21 cellular contexts compared by ENCODE assay signal in the genomic region with DNA sequence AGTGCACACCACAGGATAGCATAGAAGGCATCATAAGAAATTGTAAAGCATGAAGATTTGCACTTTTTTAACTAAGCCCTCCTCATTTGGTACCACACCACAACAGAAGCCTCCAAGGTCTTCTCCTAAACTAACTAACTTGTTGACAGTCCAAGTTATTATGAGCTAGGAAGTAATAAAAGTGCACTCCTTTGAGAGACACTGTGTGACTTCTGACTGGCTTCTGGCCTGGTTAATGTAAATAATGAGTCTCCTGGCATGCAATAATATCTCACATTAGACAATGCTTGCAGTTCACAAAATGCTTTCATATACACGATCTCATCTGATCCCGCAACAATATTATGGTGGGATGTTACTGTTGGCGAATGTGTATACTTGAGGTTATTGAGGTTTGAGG.
DNase-seq lines count a peak whose midpoint lies in the region; ATAC-seq and TF ChIP-seq lines count a peak whose summit lies in the region.
"Had no signal": no experiment of that assay in that cellular context is flagged by ENCODE, and none has a peak within 500 bp of the region (broad histone marks: within the 10 kb centered on the region; RNA-seq: fewer than 3 reads in every experiment).

No MANE protein-coding gene starts in this region.

- WGBS in prostate gland = 48% methylated on average over 3 of the region's 3 CpGs

- H3K36me3 Mint-ChIP-seq in MCF 10A (ENCODE audit: insufficient read depth, unreplicated experiment) = no peaks in the 10 kb centered on the region
- H3K36me3 Mint-ChIP-seq: CD4-positive, CD25-positive, alpha-beta regulatory T cell; CD8-positive, alpha-beta memory T cell had no signal

- no peaks in the 10 kb centered on the region for H3K36me3 ChIP-seq in breast epithelium
- no peaks in the 10 kb centered on the region for H3K36me3 ChIP-seq in prostate gland
- no peaks in the 10 kb centered on the region for H3K36me3 ChIP-seq in left lung
- H3K36me3 ChIP-seq: BLaER1 treated with 17β-estradiol and CSF1 and Interleukin-3, amounts not matched to agents 10 nM and 100 nM had no signal

- H3K27ac ChIP-seq in breast epithelium (no peak overlapping the region), epithelial cell of prostate (peak overlapping the region; percentile 61), prostate gland (peak overlapping the region in 1 of 2 donors; percentile 66), left lung (no peak overlapping the region)
- H3K27ac ChIP-seq: BLaER1 treated with 17β-estradiol and CSF1 and Interleukin-3, amounts not matched to agents 10 nM and 100 nM; HL-60 had no signal

- intact Hi-C loops in MCF 10A (cut with micrococcal nuclease) (no loop called here), breast epithelium (cut with DNase I; ENCODE audit: low total_unique reads) (loop anchor here (5.0 kb wide), 1 partner anchor 240 kb away; no protein-coding TSS in a partner anchor), prostate gland (cut with DNase I) (no loop called here), left lung (cut with DNase I) (no loop called here)

- peaks cover 11% of the 10 kb centered on the region for H3K4me1 Mint-ChIP-seq in MCF 10A (ENCODE audit: insufficient read depth, unreplicated experiment)
- H3K4me1 Mint-ChIP-seq: B cell; CD4-positive, CD25-positive, alpha-beta regulatory T cell; CD8-positive, alpha-beta memory T cell had no signal

- no peak for DNase-seq in MCF 10A (ENCODE audit: unreplicated experiment)
- no peak for DNase-seq in breast epithelium (ENCODE audit: low spot score in 2 of 2)
- DNase-seq in epithelial cell of prostate (ENCODE audit: low read depth, low spot score) = no peak
- peak; percentile 41 for DNase-seq in prostate gland (ENCODE audit: low spot score)
- DNase-seq in stimulated activated CD4-positive, alpha-beta T cell treated with anti-CD3 and anti-CD28 coated beads, Interleukin-12 subunit alpha, Interleukin-12 subunit beta, amount 100 ng/mL, for 4 hours = no peak
- DNase-seq in activated effector memory CD4-positive, alpha-beta T cell treated with Interleukin-2 at 50 U/mL for 16 hours = no peak
- no peak for DNase-seq in left lung
- DNase-seq: 8988T; CD4-positive, CD25-positive, alpha-beta regulatory T cell; CD8-positive, alpha-beta memory T cell; COR-L47; DMS 273 treated with DMSO at 0.1 percent for 48 hours; DMS53; DND-41; EL; HCEC 1CT had no signal

- H3K9me3 ChIP-seq in breast epithelium (no peaks in the 10 kb centered on the region), prostate gland (no peaks in the 10 kb centered on the region), left lung (no peaks in the 10 kb centered on the region)

- H3K4me1 ChIP-seq in breast epithelium = no peaks in the 10 kb centered on the region
- H3K4me1 ChIP-seq in prostate gland (replicated peaks) = peaks cover 5% of the 10 kb centered on the region
- H3K4me1 ChIP-seq in left lung = no peaks in the 10 kb centered on the region
- H3K4me1 ChIP-seq: BLaER1 treated with 17β-estradiol and CSF1 and Interleukin-3, amounts not matched to agents 10 nM and 100 nM had no signal

- no TSS peak for BruUV-seq in MCF 10A (replicated peaks; lab: Mats Ljungman, UMichigan)

- H3K4me3 ChIP-seq in breast epithelium = no peak overlapping the region
- H3K4me3 ChIP-seq in prostate gland = no peak overlapping the region
- no peak overlapping the region for H3K4me3 ChIP-seq in left lung
- H3K4me3 ChIP-seq: BLaER1 treated with 17β-estradiol and CSF1 and Interleukin-3, amounts not matched to agents 10 nM and 100 nM; GM12878; GM23338 had no signal

- no peak for ATAC-seq in left lung
- ATAC-seq: GM12878, GM23338 had no signal

- H3K27me3 Mint-ChIP-seq in MCF 10A (ENCODE audit: insufficient read depth, unreplicated experiment) = no peaks in the 10 kb centered on the region
- H3K27me3 Mint-ChIP-seq: CD4-positive, CD25-positive, alpha-beta regulatory T cell had no signal

- H3K27me3 ChIP-seq in breast epithelium = no peaks in the 10 kb centered on the region
- H3K27me3 ChIP-seq in prostate gland (replicated peaks; ENCODE audit: insufficient read depth) = no peaks in the 10 kb centered on the region
- H3K27me3 ChIP-seq in left lung = no peaks in the 10 kb centered on the region
- H3K27me3 ChIP-seq: BLaER1 treated with 17β-estradiol and CSF1 and Interleukin-3, amounts not matched to agents 10 nM and 100 nM had no signal

- TF ChIP-seq CTCF in MCF 10A (IDR thresholded peaks at IDR 0.05; ENCODE audit: unreplicated experiment) = no peak
- TF ChIP-seq CTCF in breast epithelium (IDR thresholded peaks at IDR 0.05) = no peak
- no peak for TF ChIP-seq CTCF in prostate gland (IDR thresholded peaks at IDR 0.05)
- no peak for TF ChIP-seq CTCF in left lung (IDR thresholded peaks at IDR 0.05)

- CTCF ChIA-PET in MCF 10A (lab: Yijun Ruan, JAX) = interaction anchor here (0.6 to 1.6 kb wide), 3 partner anchors 13 to 68 kb away, joined by 3 to 5 read pairs (median 3); no protein-coding TSS in a partner anchor

- POLR2A ChIA-PET in MCF 10A (lab: Yijun Ruan, JAX) = interaction anchor here (0.7 to 1.1 kb wide), 3 partner anchors 25 to 197 kb away, joined by 3 to 4 read pairs (median 4); no protein-coding TSS in a partner anchor

- H3K9me3 Mint-ChIP-seq in MCF 10A (ENCODE audit: unreplicated experiment) = no peaks in the 10 kb centered on the region
- H3K9me3 Mint-ChIP-seq: GM23338 had no signal

- no peak overlapping the region for H3K4me3 Mint-ChIP-seq in MCF 10A (ENCODE audit: unreplicated experiment)
- H3K4me3 Mint-ChIP-seq: B cell; CD4-positive, CD25-positive, alpha-beta regulatory T cell; CD8-positive, alpha-beta memory T cell; GM23338 had no signal

- TF ChIP-seq POLR2A in breast epithelium (IDR thresholded peaks at IDR 0.05) (no peak), prostate gland (IDR thresholded peaks at IDR 0.05) (no peak)

- H3K27ac Mint-ChIP-seq in MCF 10A (ENCODE audit: low read depth, unreplicated experiment) = peak overlapping the region; percentile 88
- H3K27ac Mint-ChIP-seq: B cell; CD4-positive, CD25-positive, alpha-beta regulatory T cell; CD8-positive, alpha-beta memory T cell; GM23338 had no signal
